Comparison of ENCODE assay signal across 10 cellular contexts in the genomic region with DNA sequence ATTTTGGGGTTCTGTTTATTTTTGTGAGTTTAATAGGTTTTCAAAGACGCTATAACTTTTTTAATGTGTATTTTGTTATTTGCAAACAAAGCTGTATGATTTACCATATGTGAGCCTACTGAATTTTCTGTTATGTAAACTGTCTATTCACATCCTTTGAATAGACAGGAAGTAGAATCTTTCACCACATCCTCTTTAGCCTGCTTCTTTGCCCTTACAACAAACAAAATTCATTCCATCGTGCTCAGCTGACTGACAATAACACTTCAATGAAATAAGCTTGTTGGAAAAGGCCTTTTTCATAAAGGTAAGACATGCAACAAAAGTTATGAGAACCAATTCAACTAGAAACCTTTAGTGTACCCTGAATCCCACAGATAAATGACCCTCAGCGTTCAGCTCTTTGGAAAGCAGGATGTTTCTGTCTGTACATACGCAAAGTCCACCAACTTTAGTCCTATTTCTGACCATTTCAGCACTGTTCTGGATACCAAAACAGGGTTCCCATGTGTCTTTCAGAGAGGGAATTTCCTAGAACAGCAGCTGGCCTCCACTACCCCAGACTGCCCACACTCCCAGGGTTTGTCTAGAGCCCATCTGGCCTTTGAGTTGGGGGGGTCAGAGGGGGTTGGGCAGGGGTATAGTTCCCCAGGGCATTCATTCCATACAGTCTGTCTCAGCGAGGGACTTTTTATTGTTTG.
DNase-seq lines count a peak whose midpoint lies in the region; ATAC-seq and FAIRE-seq lines count a peak whose summit lies in the region.
"Had no signal": no experiment of that assay in that cellular context is flagged by ENCODE, and none has a peak within 500 bp of the region (broad histone marks: within the 10 kb centered on the region; RNA-seq: fewer than 3 reads in every experiment).

No MANE protein-coding gene starts in this region.

- ATAC-seq in GM19043 (IDR thresholded peaks at IDR 0.05; ENCODE audit: low read depth, unreplicated experiment) (peak; percentile 74), GM19452 (IDR thresholded peaks at IDR 0.05; ENCODE audit: unreplicated experiment) (no peak)

- peak overlapping the region; percentile 30 for H3K4me3 Mint-ChIP-seq in activated CD4-positive, alpha-beta memory T cell treated with anti-CD3 and anti-CD28 coated beads for 36 hours

- intact Hi-C loops in activated CD4-positive, alpha-beta memory T cell treated with anti-CD3 and anti-CD28 coated beads for 36 hours (cut with micrococcal nuclease) = loop anchor here (2.0 kb wide), 3 partner anchors 26 to 72 kb away; partner anchors contain the start of gene DUSP6

- POLR2A ChIA-PET in activated CD4-positive, alpha-beta memory T cell treated with anti-CD3 and anti-CD28 coated beads for 36 hours (lab: Charles Lee) = no interaction called here

- CTCF ChIA-PET in activated CD4-positive, alpha-beta memory T cell treated with anti-CD3 and anti-CD28 coated beads for 36 hours (lab: Charles Lee) = interaction anchor here (1.3 kb wide), 1 partner anchor 181 kb away, joined by 4 read pairs; no protein-coding TSS in a partner anchor

- H3K27ac Mint-ChIP-seq in activated CD4-positive, alpha-beta memory T cell treated with anti-CD3 and anti-CD28 coated beads for 36 hours = peak overlapping the region; percentile 75

- peaks cover 3% of the 10 kb centered on the region for H3K9me3 Mint-ChIP-seq in activated CD4-positive, alpha-beta memory T cell treated with anti-CD3 and anti-CD28 coated beads for 36 hours

- FAIRE-seq in RCC 7860 (lab: Jason Lieb, UNC) = no peak

- peaks cover 23% of the 10 kb centered on the region for H3K4me1 Mint-ChIP-seq in activated CD4-positive, alpha-beta memory T cell treated with anti-CD3 and anti-CD28 coated beads for 36 hours (ENCODE audit: low read depth)

- no peaks in the 10 kb centered on the region for H3K27me3 Mint-ChIP-seq in activated CD4-positive, alpha-beta memory T cell treated with anti-CD3 and anti-CD28 coated beads for 36 hours

- no peaks in the 10 kb centered on the region for H3K36me3 Mint-ChIP-seq in activated CD4-positive, alpha-beta memory T cell treated with anti-CD3 and anti-CD28 coated beads for 36 hours

- DNase-seq in CD1c-positive myeloid dendritic cell (ENCODE audit: extremely low spot score) (peak; percentile 35), lung microvascular endothelial cell (ENCODE audit: low read depth in 2 of 2) (peak; percentile 85), NCI-H446 treated with DMSO at 0.1 percent for 48 hours (lab: John Stamatoyannopoulos, UW) (no peak), RCC 7860 (ENCODE audit: low spot score) (no peak), HCEC 1CT (no peak)
- no peak for DNase-seq in activated CD4-positive, alpha-beta memory T cell treated with anti-CD3 and anti-CD28 coated beads for 36 hours
- DNase-seq: effector memory CD4-positive, alpha-beta T cell; sigmoid colon had no signal

Comparison
In these comparisons a context has a peak if more than half of its experiments do, and no peak if none do; other contexts are left out.
1. DNase-seq: peak in CD1c-positive myeloid dendritic cell (single experiment) and lung microvascular endothelial cell (2 of 2); none in activated CD4-positive, alpha-beta memory T cell treated with anti-CD3 and anti-CD28 coated beads for 36 hours (single experiment), NCI-H446 treated with DMSO at 0.1 percent for 48 hours (single experiment), RCC 7860 (single experiment) and HCEC 1CT (single experiment).